37 cellular contexts compared by ENCODE assay signal in genomic region chr1:59852117-59852516, GRCh38.
"Had no signal": no experiment of that assay in that cellular context is flagged by ENCODE, and none has a peak within 500 bp of the region (broad histone marks: within the 10 kb centered on the region; RNA-seq: fewer than 3 reads in every experiment).

No MANE protein-coding gene starts in this region.

- DNase-seq: activated B cell treated with CpG ODN at 0.5 μM for 24 hours; activated CD4-positive, alpha-beta memory T cell treated with anti-CD3 and anti-CD28 coated beads for 36 hours; activated CD4-positive, alpha-beta T cell treated with anti-CD3 and anti-CD28 coated beads for 4 hours; activated CD4-positive, alpha-beta T cell treated with anti-CD3 and anti-CD28 coated beads, Interleukin-2, amount 10 ng/mL, durations not matched to agents 24 days and 14 days; activated CD4-positive, alpha-beta T cell treated with anti-CD3 and anti-CD28 coated beads, Interleukin-2, amount 50 U/mL, for 1 hour; activated CD4-positive, alpha-beta T cell treated with anti-CD3 and anti-CD28 coated beads, Interleukin-2, amount 50 U/mL, for 4 hours; activated CD4-positive, CD25-positive, alpha-beta regulatory T cell treated with anti-CD3 and anti-CD28 coated beads, Interleukin-2, amount 50 U/mL, for 72 hours; activated CD8-positive, alpha-beta memory T cell treated with anti-CD3 and anti-CD28 coated beads, Interleukin-2, amount 50 U/mL, for 4 hours; activated CD8-positive, alpha-beta T cell treated with anti-CD3 and anti-CD28 coated beads for 36 hours; activated effector memory CD4-positive, alpha-beta T cell treated with anti-CD3 and anti-CD28 coated beads, Interleukin-2, amount 50 U/mL, for 16 hours; activated gamma-delta T cell treated with Interleukin-2 at 50 U/mL for 16 hours; activated naive CD4-positive, alpha-beta T cell; activated naive CD4-positive, alpha-beta T cell treated with anti-CD3 and anti-CD28 coated beads for 36 hours; activated naive CD4-positive, alpha-beta T cell treated with anti-CD3 and anti-CD28 coated beads, Interleukin-2, amount 50 U/mL, for 16 hours; activated naive CD8-positive, alpha-beta T cell treated with anti-CD3 and anti-CD28 coated beads for 36 hours; activated T-cell treated with anti-CD3 and anti-CD28 coated beads for 4 hours; activated T-cell treated with anti-CD3 and anti-CD28 coated beads, Interleukin-2, amount 50 U/mL, for 1 hour; activated T-cell treated with anti-CD3 and anti-CD28 coated beads, Interleukin-2, amount 50 U/mL, for 4 hours; activated T-cell treated with anti-CD3 and anti-CD28 coated beads, Interleukin-2, amount 50 U/mL, for 72 hours; adrenal gland; amniotic stem cell; aorta; body of pancreas; brain microvascular endothelial cell; central memory CD4-positive, alpha-beta T cell; T-helper 1 cell; T-helper 2 cell; T-helper 9 cell had no signal

- H3K27me3 Mint-ChIP-seq: activated B cell treated with CpG ODN at 0.5 μM for 24 hours; activated CD4-positive, alpha-beta memory T cell treated with anti-CD3 and anti-CD28 coated beads for 36 hours; activated CD4-positive, alpha-beta T cell treated with anti-CD3 and anti-CD28 coated beads, Interleukin-2, amount 10 ng/mL, durations not matched to agents 24 days and 14 days; activated CD8-positive, alpha-beta T cell treated with anti-CD3 and anti-CD28 coated beads for 36 hours; activated naive CD8-positive, alpha-beta T cell treated with anti-CD3 and anti-CD28 coated beads for 36 hours; activated T-helper 17 cell treated with anti-CD3 and anti-CD28 coated beads, Interleukin-2, amount 50 U/mL, for 72 hours had no signal

- H3K27me3 ChIP-seq: adrenal gland, body of pancreas, brain microvascular endothelial cell, breast epithelium had no signal

- H3K27ac ChIP-seq: adrenal gland, body of pancreas, brain microvascular endothelial cell, breast epithelium, VCaP had no signal

- H3K4me1 Mint-ChIP-seq: activated B cell treated with CpG ODN at 0.5 μM for 24 hours; activated CD4-positive, alpha-beta T cell treated with anti-CD3 and anti-CD28 coated beads, Interleukin-2, amount 10 ng/mL, durations not matched to agents 24 days and 14 days; activated naive CD8-positive, alpha-beta T cell treated with anti-CD3 and anti-CD28 coated beads for 36 hours; activated T-helper 17 cell treated with anti-CD3 and anti-CD28 coated beads, Interleukin-2, amount 50 U/mL, for 72 hours had no signal

- H3K4me3 Mint-ChIP-seq: activated B cell treated with CpG ODN at 0.5 μM for 24 hours; activated CD4-positive, alpha-beta memory T cell treated with anti-CD3 and anti-CD28 coated beads for 36 hours; activated CD4-positive, alpha-beta T cell treated with anti-CD3 and anti-CD28 coated beads, Interleukin-2, amount 10 ng/mL, durations not matched to agents 24 days and 14 days; activated CD8-positive, alpha-beta T cell treated with anti-CD3 and anti-CD28 coated beads for 36 hours; activated naive CD4-positive, alpha-beta T cell treated with anti-CD3 and anti-CD28 coated beads for 36 hours; activated naive CD8-positive, alpha-beta T cell treated with anti-CD3 and anti-CD28 coated beads for 36 hours; activated T-cell treated with anti-CD3 and anti-CD28 coated beads, Interleukin-2, amount 50 U/mL, for 4 hours; activated T-cell treated with anti-CD3 and anti-CD28 coated beads, Interleukin-2, amount 50 U/mL, for 72 hours; activated T-helper 1 cell treated with anti-CD3 and anti-CD28 coated beads, Interleukin-12 subunit alpha, Interleukin-12 subunit beta, Interleukin-2, Interleukin-4 antibody, amounts not matched to agents 30 ng/mL and 10 ng/mL and 1 ng/mL, durations not matched to agents 14 hours and 24 hours and 36 hours; activated T-helper 17 cell treated with anti-CD3 and anti-CD28 coated beads, Interleukin-2, amount 50 U/mL, for 72 hours; T-helper 1 cell treated with Interleukin-12 subunit alpha and Interleukin-12 subunit beta and Interleukin-4 antibody, amounts not matched to agents 30 μg/mL and 1 μg/mL, for 36 hours; T-helper 2 cell treated with Interferon-gamma antibody and Interleukin-4, amounts not matched to agents 5 μg/mL and 100 μg/mL, for 36 hours had no signal

- ATAC-seq: activated CD8-positive, alpha-beta T cell treated with anti-CD3 and anti-CD28 coated beads for 36 hours; activated naive CD4-positive, alpha-beta T cell treated with anti-CD3 and anti-CD28 coated beads, Interleukin-2, amount 50 U/mL, for 72 hours; activated T-cell treated with anti-CD3 and anti-CD28 coated beads, Interleukin-2, amount 50 U/mL, for 4 hours; activated T-cell treated with anti-CD3 and anti-CD28 coated beads, Interleukin-2, amount 50 U/mL, for 72 hours; activated T-helper 17 cell treated with anti-CD3 and anti-CD28 coated beads, Interleukin-2, amount 50 U/mL, for 72 hours; body of pancreas had no signal

- H3K36me3 ChIP-seq: adrenal gland, brain microvascular endothelial cell, breast epithelium had no signal

- H3K9me3 ChIP-seq: adrenal gland, body of pancreas, breast epithelium had no signal

- H3K9me3 Mint-ChIP-seq: activated CD4-positive, alpha-beta T cell treated with anti-CD3 and anti-CD28 coated beads, Interleukin-2, amount 10 ng/mL, durations not matched to agents 24 days and 14 days; activated naive CD4-positive, alpha-beta T cell treated with anti-CD3 and anti-CD28 coated beads for 36 hours had no signal

- H3K27ac Mint-ChIP-seq: activated B cell treated with CpG ODN at 0.5 μM for 24 hours; activated CD4-positive, alpha-beta memory T cell treated with anti-CD3 and anti-CD28 coated beads for 36 hours; activated CD4-positive, alpha-beta T cell treated with anti-CD3 and anti-CD28 coated beads, Interleukin-2, amount 10 ng/mL, durations not matched to agents 24 days and 14 days; activated CD8-positive, alpha-beta T cell treated with anti-CD3 and anti-CD28 coated beads for 36 hours; activated naive CD4-positive, alpha-beta T cell treated with anti-CD3 and anti-CD28 coated beads for 36 hours; activated naive CD4-positive, alpha-beta T cell treated with anti-CD3 and anti-CD28 coated beads, Interleukin-2, amount 50 U/mL, for 72 hours; activated naive CD8-positive, alpha-beta T cell treated with anti-CD3 and anti-CD28 coated beads for 36 hours; activated T-cell treated with anti-CD3 and anti-CD28 coated beads, Interleukin-2, amount 50 U/mL, for 72 hours; activated T-helper 1 cell treated with anti-CD3 and anti-CD28 coated beads, Interleukin-12 subunit alpha, Interleukin-12 subunit beta, Interleukin-2, Interleukin-4 antibody, amounts not matched to agents 30 ng/mL and 10 ng/mL and 1 ng/mL, durations not matched to agents 14 hours and 24 hours and 36 hours; activated T-helper 17 cell treated with anti-CD3 and anti-CD28 coated beads, Interleukin-2, amount 50 U/mL, for 72 hours; T-helper 1 cell treated with Interleukin-12 subunit alpha and Interleukin-12 subunit beta and Interleukin-4 antibody, amounts not matched to agents 30 μg/mL and 1 μg/mL, for 36 hours; T-helper 2 cell treated with Interferon-gamma antibody and Interleukin-4, amounts not matched to agents 5 μg/mL and 100 μg/mL, for 36 hours had no signal

- FAIRE-seq: astrocyte, TTC549 had no signal

- H3K4me3 ChIP-seq: adrenal gland, body of pancreas, breast epithelium had no signal

- H3K4me1 ChIP-seq: breast epithelium had no signal
